Comparison of ENCODE assay signal across 1 cellular context in genomic region chr2:121530563-121531334, GRCh38.
TF ChIP-seq lines count a peak whose summit lies in the region.

Gene RNU4ATAC (plus strand): TSS chr2:121530880.

TF ChIP-seq in K562, 482 proteins besides CTCF, POLR2A, EP300 and RAD21 (continued from another document and continues in another):
- TF ChIP-seq RERE (CRISPR knock-in tag; IDR thresholded peaks at IDR 0.05; ENCODE audit: borderline replicate concordance) (peak; percentile 80; the same call in 1 of the 2 replicates), PKNOX1 (IDR thresholded peaks at IDR 0.05) (0 out of 2 replicates have a peak, but pooled peaks have one; percentile 14), NFIC (IDR thresholded peaks at IDR 0.05) (peak; percentile 86), BRD4 (IDR thresholded peaks at IDR 0.05) (0 out of 2 replicates have a peak, but pooled peaks have one; percentile 54), HOMEZ (CRISPR knock-in tag; IDR thresholded peaks at IDR 0.05) (no peak), ZSCAN32 (CRISPR knock-in tag; IDR thresholded peaks at IDR 0.05) (peak; percentile 91), NR4A1 (CRISPR knock-in tag; IDR thresholded peaks at IDR 0.05) (no peak), NR4A1 (tag; IDR thresholded peaks at IDR 0.05) (no peak; the same call in 1 of the 2 replicates), PTRF (tag; IDR thresholded peaks at IDR 0.05) (no peak), MAFK (IDR thresholded peaks at IDR 0.05; ENCODE audit: low read length) (peak; percentile 93), ZNF197 (CRISPR knock-in tag; IDR thresholded peaks at IDR 0.05; ENCODE audit: low read depth) (no peak; the same call in 1 of the 2 replicates), ATF4 (CRISPR knock-in tag; IDR thresholded peaks at IDR 0.05) (peak; percentile 96), RAD51 (IDR thresholded peaks at IDR 0.05; ENCODE audit: borderline replicate concordance, low read depth) (peak; percentile 27; the same call in 1 of the 2 replicates), RNF2 (IDR thresholded peaks at IDR 0.05) (peak; percentile 100), PHF21A (IDR thresholded peaks at IDR 0.05; ENCODE audit: borderline replicate concordance, low read depth) (peak; percentile 71), ZBTB43 (CRISPR knock-in tag; IDR thresholded peaks at IDR 0.05) (peak; percentile 91), HLTF (IDR thresholded peaks at IDR 0.05) (0 out of 2 replicates have a peak, but pooled peaks have one; percentile 4), RBFOX2 (IDR thresholded peaks at IDR 0.05; ENCODE audit: low read depth, low read length) (peak; percentile 92), ARID3A (IDR thresholded peaks at IDR 0.05; ENCODE audit: borderline replicate concordance, low read depth, low read length) (peak; percentile 76; the same call in 1 of the 2 replicates), ZNF75A (CRISPR knock-in tag; IDR thresholded peaks at IDR 0.05) (peak; percentile 55; the same call in 1 of the 2 replicates), FOXA3 (CRISPR knock-in tag; conservative IDR thresholded peaks at IDR 0.05 in 1 of 2, IDR thresholded peaks at IDR 0.05 in 1 of 2) (peak; percentile 66 to 79), MED1 (CRISPR knock-in tag; IDR thresholded peaks at IDR 0.05; ENCODE audit: borderline replicate concordance) (peak; percentile 99; the same call in 1 of the 2 replicates), ZC3H4 (CRISPR knock-in tag; IDR thresholded peaks at IDR 0.05; ENCODE audit: borderline replicate concordance) (peak; percentile 98), MCM2 (IDR thresholded peaks at IDR 0.05; ENCODE audit: low read depth) (no peak), CCAR2 (IDR thresholded peaks at IDR 0.05; ENCODE audit: low read depth, low read length) (no peak), NR0B1 (IDR thresholded peaks at IDR 0.05; ENCODE audit: partially characterized antibody) (no peak), HNRNPUL1 (IDR thresholded peaks at IDR 0.05; ENCODE audit: low read length) (peak; percentile 91), ELF4 (CRISPR knock-in tag; IDR thresholded peaks at IDR 0.05) (peak; percentile 99), LEF1 (IDR thresholded peaks at IDR 0.05) (peak; percentile 63; the same call in 1 of the 2 replicates), HMBOX1 (IDR thresholded peaks at IDR 0.05) (peak; percentile 100), NFATC3 (IDR thresholded peaks at IDR 0.05) (peak; percentile 89), PHB2 (IDR thresholded peaks at IDR 0.05; ENCODE audit: low read depth) (no peak), RUNX1 (IDR thresholded peaks at IDR 0.05; ENCODE audit: low read depth) (peak; percentile 99), GTF2A2 (tag; IDR thresholded peaks at IDR 0.05) (peak; percentile 98), E2F3 (CRISPR knock-in tag; IDR thresholded peaks at IDR 0.05) (peak; percentile 33; the same call in 1 of the 2 replicates), ZNF449 (CRISPR knock-in tag; IDR thresholded peaks at IDR 0.05) (peak; percentile 68; the same call in 1 of the 2 replicates), OTX1 (CRISPR knock-in tag; IDR thresholded peaks at IDR 0.05) (peak; percentile 99), ZNF695 (CRISPR knock-in tag; IDR thresholded peaks at IDR 0.05) (no peak; the same call in none of the 2 replicates), MYNN (IDR thresholded peaks at IDR 0.05) (peak; percentile 86), MYNN (CRISPR knock-in tag; IDR thresholded peaks at IDR 0.05) (no peak), TCF15 (CRISPR knock-in tag; IDR thresholded peaks at IDR 0.05) (no peak), POLR2G (IDR thresholded peaks at IDR 0.05; ENCODE audit: low read depth, low read length) (peak; percentile 71), CBFB (CRISPR knock-in tag; IDR thresholded peaks at IDR 0.05) (peak; percentile 40; the same call in 1 of the 2 replicates), TCF3 (CRISPR knock-in tag; IDR thresholded peaks at IDR 0.05) (peak; percentile 66), ZNF23 (CRISPR knock-in tag; IDR thresholded peaks at IDR 0.05) (peak; percentile 81), ZBTB7A (IDR thresholded peaks at IDR 0.05; ENCODE audit: borderline replicate concordance, control insufficient read depth, low read depth, low read length) (peak; percentile 35; the same call in 1 of the 2 replicates), THRA (IDR thresholded peaks at IDR 0.05) (no peak), ZNF311 (CRISPR knock-in tag; IDR thresholded peaks at IDR 0.05) (no peak), BCL6 (CRISPR knock-in tag; IDR thresholded peaks at IDR 0.05) (no peak), HMG20A (CRISPR knock-in tag; conservative IDR thresholded peaks at IDR 0.05) (no peak), EHMT2 (IDR thresholded peaks at IDR 0.05) (no peak), SMAD3 (CRISPR knock-in tag; conservative IDR thresholded peaks at IDR 0.05) (peak; percentile 95)
